ENCODE assay signal across 1 cellular context in genomic region chr1:19327301-19327700, GRCh38.
TF ChIP-seq lines count a peak whose summit lies in the region.

No MANE protein-coding gene starts in this region.

TF ChIP-seq in GM12878, 131 proteins besides CTCF, POLR2A, EP300 and RAD21:
- TF ChIP-seq KAT2A (conservative IDR thresholded peaks at IDR 0.05; ENCODE audit: control insufficient read depth, low read depth, low read length) (no peak), ZNF384 (IDR thresholded peaks at IDR 0.05; ENCODE audit: borderline replicate concordance, low read depth, low read length) (no peak), FOS (IDR thresholded peaks at IDR 0.05; ENCODE audit: borderline replicate concordance, extremely low read depth, insufficient read length) (no peak), BCLAF1 (IDR thresholded peaks at IDR 0.05) (no peak), MAX (IDR thresholded peaks at IDR 0.05; ENCODE audit: low read depth, low read length) (no peak), PKNOX1 (IDR thresholded peaks at IDR 0.05) (no peak), REST (IDR thresholded peaks at IDR 0.05; ENCODE audit: low read depth, low read length) (no peak), ZNF207 (IDR thresholded peaks at IDR 0.05; ENCODE audit: borderline replicate concordance) (no peak), ZNF592 (IDR thresholded peaks at IDR 0.05) (no peak)
TF ChIP-seq in GM12878: peak in this region for 0.
